ENCODE assay signal across 8 cellular contexts in genomic region chr5:173890195-173890951, GRCh38. TPM values are rescaled to one million over a fixed set of nuclear protein-coding genes. Genes with fewer than 3 reads are reported as not detected.
DNase-seq lines count a peak whose midpoint lies in the region; ATAC-seq and TF ChIP-seq lines count a peak whose summit lies in the region.

No MANE protein-coding gene starts in this region.

- H3K4me1 ChIP-seq in MM.1S (ENCODE audit: low read length) (peaks cover 26% of the 10 kb centered on the region), iPS-18a (ENCODE audit: control insufficient read depth, low read depth, low read length) (peaks cover 16% of the 10 kb centered on the region), skeletal muscle tissue (ENCODE audit: control insufficient read depth in 3 of 3, insufficient read depth in 3 of 3, low read length in 3 of 3) (peaks cover 14 to 23% (median 16%) of the 10 kb centered on the region in 3 donors)

- H3F3A ChIP-seq in MM.1S (ENCODE audit: insufficient read depth, low read length): peaks cover 74% of the 10 kb centered on the region

- H3K9me2 ChIP-seq in MM.1S (replicated peaks; ENCODE audit: insufficient read depth, low read length): no peaks in the 10 kb centered on the region

- H3K36me3 ChIP-seq in MM.1S (replicated peaks; ENCODE audit: insufficient read depth, low read length) (peaks cover 8% of the 10 kb centered on the region), iPS-18a (ENCODE audit: control insufficient read depth, low read depth, low read length) (no peaks in the 10 kb centered on the region), skeletal muscle tissue (ENCODE audit: control insufficient read depth in 3 of 3, insufficient read depth in 3 of 3, low read length in 3 of 3) (peaks cover 0 to 11% (median 0%) of the 10 kb centered on the region in 3 donors)

- H3K9ac ChIP-seq in MM.1S (ENCODE audit: low read length) (peak overlapping the region; percentile 96), iPS-18a (ENCODE audit: low read length) (no peak overlapping the region), skeletal muscle tissue (ENCODE audit: low read depth in 1 of 3, low read length in 3 of 3) (peak overlapping the region; percentile 84 to 93 (median 92))

- H2AFZ ChIP-seq in MM.1S (ENCODE audit: low read length): no peak overlapping the region

- no peaks in the 10 kb centered on the region for H4K20me1 ChIP-seq in MM.1S (ENCODE audit: insufficient read depth, low read length)

- ATAC-seq in HG03196 (IDR thresholded peaks at IDR 0.05; ENCODE audit: unreplicated experiment) (no peak), HG03097 (IDR thresholded peaks at IDR 0.05; ENCODE audit: low FRiP score, unreplicated experiment) (no peak)

- H3K9me3 ChIP-seq in MM.1S (replicated peaks; ENCODE audit: insufficient read depth, low read length): no peaks in the 10 kb centered on the region
- no peaks in the 10 kb centered on the region for H3K9me3 ChIP-seq in iPS-18a (ENCODE audit: control insufficient read depth, low read depth, low read length)
- no peaks in the 10 kb centered on the region for H3K9me3 ChIP-seq in skeletal muscle tissue (ENCODE audit: control insufficient read depth in 3 of 3, low read length in 3 of 3)

- TF ChIP-seq CTCF in MM.1S (IDR thresholded peaks at IDR 0.05; ENCODE audit: low read length): no peak

- H3K4me3 ChIP-seq in MM.1S (ENCODE audit: low read length) (peak overlapping the region; percentile 92), iPS-18a (ENCODE audit: low read length) (peak overlapping the region; percentile 18), skeletal muscle tissue (ENCODE audit: low read length in 3 of 3) (peak overlapping the region; percentile 88 to 92 (median 91))

- H3K79me2 ChIP-seq in MM.1S (ENCODE audit: low read length): peaks cover 90% of the 10 kb centered on the region

- H3K4me2 ChIP-seq in MM.1S (ENCODE audit: low read depth, low read length): peak overlapping the region; percentile 91

- DNase-seq in COR-L47 (lab: John Stamatoyannopoulos, UW) (peak; percentile 36), MM.1S (peak; percentile 66), amygdala (lab: John Stamatoyannopoulos, UW) (peak in 41 of 56 donors; percentile 27 to 75 (median 50)), GM19238 (ENCODE audit: insufficient read length, low spot score) (no peak)

- H3K27me3 ChIP-seq in MM.1S (replicated peaks; ENCODE audit: insufficient read depth, low read length): no peaks in the 10 kb centered on the region
- peaks cover 12% of the 10 kb centered on the region for H3K27me3 ChIP-seq in iPS-18a (ENCODE audit: control insufficient read depth, insufficient read depth, low read length)
- H3K27me3 ChIP-seq in skeletal muscle tissue (ENCODE audit: control insufficient read depth in 3 of 3, insufficient read depth in 3 of 3, low read length in 3 of 3): no peaks in the 10 kb centered on the region

- H3K27ac ChIP-seq in MM.1S (ENCODE audit: low read length): peak overlapping the region; percentile 85
- no peak overlapping the region for H3K27ac ChIP-seq in iPS-18a (ENCODE audit: low read length)
- peak overlapping the region; percentile 88 for H3K27ac ChIP-seq in skeletal muscle tissue (ENCODE audit: low read depth, low read length)

RNA-seq across cellular contexts. Expression of gene CPEB4, which starts 2.2 kb away (rescaled TPM):
- total RNA-seq in skeletal muscle tissue: 32.4 TPM

Comparison
In these comparisons a context has a peak if more than half of its experiments do, and no peak if none do; other contexts are left out.
1. H3K4me3 ChIP-seq: peak in every context shown above with its lines; median percentile 92 in MM.1S; 91 in skeletal muscle tissue; 18 in iPS-18a.